ENCODE assay signal across 13 cellular contexts in the genomic region with DNA sequence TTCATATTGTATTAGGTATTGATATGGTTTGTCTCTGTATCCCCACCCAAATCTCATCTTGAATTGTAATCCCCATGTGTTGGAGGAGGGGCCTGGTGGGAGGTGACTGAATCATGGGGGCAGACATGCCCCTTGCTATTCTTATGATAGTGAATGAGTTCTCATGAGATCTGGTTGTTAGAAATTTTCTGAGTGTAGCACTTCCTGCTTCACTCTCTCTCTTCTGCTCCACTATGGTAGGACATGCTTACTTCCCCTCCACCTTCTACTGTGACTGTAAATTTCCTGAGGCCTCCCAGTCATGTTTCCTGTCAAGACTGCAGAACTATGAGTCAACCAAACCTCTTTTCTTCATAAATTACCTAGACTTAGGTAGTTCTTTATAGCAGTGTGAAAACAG.
DNase-seq lines count a peak whose midpoint lies in the region; ATAC-seq and FAIRE-seq lines count a peak whose summit lies in the region.
"Had no signal": no experiment of that assay in that cellular context is flagged by ENCODE, and none has a peak within 500 bp of the region (broad histone marks: within the 10 kb centered on the region; RNA-seq: fewer than 3 reads in every experiment).

No MANE protein-coding gene starts in this region.

- peaks cover 6% of the 10 kb centered on the region for H3K9me3 Mint-ChIP-seq in activated T-cell treated with anti-CD3 and anti-CD28 coated beads, Interleukin-2, amount 50 U/mL, for 4 hours

- H3K4me1 Mint-ChIP-seq in activated T-cell treated with anti-CD3 and anti-CD28 coated beads, Interleukin-2, amount 50 U/mL, for 4 hours (ENCODE audit: low read depth) = peaks cover 28% of the 10 kb centered on the region

- peak; percentile 5 for DNase-seq in activated T-cell treated with anti-CD3 and anti-CD28 coated beads, Interleukin-2, amount 50 U/mL, for 4 hours
- DNase-seq in stimulated activated CD4-positive, alpha-beta T cell treated with anti-CD3 and anti-CD28 coated beads, Interleukin-15, amount 100 ng/mL, for 24 hours = peak; percentile 23
- DNase-seq in UCSD-AML1 (lab: John Stamatoyannopoulos, UW; ENCODE audit: unreplicated experiment) (no peak), frontal cortex (ENCODE audit: low spot score in 2 of 2) (no peak), amygdala (lab: John Stamatoyannopoulos, UW) (no peak), DMS79 treated with DMSO at 0.1 percent for 48 hours (lab: John Stamatoyannopoulos, UW) (no peak)
- DNase-seq: anterior cingulate cortex, mesenchymal stem cell, NCI-H2081, SW 1271, upper lobe of left lung had no signal

- ATAC-seq in GM18519 (IDR thresholded peaks at IDR 0.05; ENCODE audit: low FRiP score, unreplicated experiment) = peak; percentile 71
- peak; percentile 71 for ATAC-seq in HG03565 (IDR thresholded peaks at IDR 0.05; ENCODE audit: unreplicated experiment)
- peak; percentile 97 to 98 for ATAC-seq in activated T-cell treated with anti-CD3 and anti-CD28 coated beads, Interleukin-2, amount 50 U/mL, for 4 hours

- H3K36me3 Mint-ChIP-seq in activated T-cell treated with anti-CD3 and anti-CD28 coated beads, Interleukin-2, amount 50 U/mL, for 4 hours (ENCODE audit: insufficient read depth) = no peaks in the 10 kb centered on the region

- peak overlapping the region; percentile 29 for H3K4me3 Mint-ChIP-seq in activated T-cell treated with anti-CD3 and anti-CD28 coated beads, Interleukin-2, amount 50 U/mL, for 4 hours

- peaks cover 3% of the 10 kb centered on the region for H3K27me3 Mint-ChIP-seq in activated T-cell treated with anti-CD3 and anti-CD28 coated beads, Interleukin-2, amount 50 U/mL, for 4 hours (ENCODE audit: low read depth)

- no peak for FAIRE-seq in frontal cortex (lab: Jason Lieb, UNC)

Comparison
In these comparisons a context has a peak if more than half of its experiments do, and no peak if none do; other contexts are left out.
1. DNase-seq: peak in activated T-cell treated with anti-CD3 and anti-CD28 coated beads, Interleukin-2, amount 50 U/mL, for 4 hours (single experiment) and stimulated activated CD4-positive, alpha-beta T cell treated with anti-CD3 and anti-CD28 coated beads, Interleukin-15, amount 100 ng/mL, for 24 hours (single experiment); none in UCSD-AML1 (single experiment), frontal cortex (0 of 2), amygdala (0 of 56) and DMS79 treated with DMSO at 0.1 percent for 48 hours (single experiment).
2. Peak in every context shown above with its lines, with median percentiles within 50 percentile points of each other: ATAC-seq.